In genomic region chr2:170324640-170325046, GRCh38 we compare ENCODE assay signal across 8 cellular contexts.
DNase-seq lines count a peak whose midpoint lies in the region; ATAC-seq and TF ChIP-seq lines count a peak whose summit lies in the region.

No MANE protein-coding gene starts in this region.

- no peaks in the 10 kb centered on the region for H3K27me3 ChIP-seq in HCT116 (ENCODE audit: insufficient read depth, low read length)

- H3K79me2 ChIP-seq in HCT116 (ENCODE audit: insufficient read depth, low read length), result no peaks in the 10 kb centered on the region

- ATAC-seq in HCT116, result peak; percentile 80
- no peak for ATAC-seq in HG03439 (IDR thresholded peaks at IDR 0.05; ENCODE audit: unreplicated experiment)
- ATAC-seq in HG02884 (IDR thresholded peaks at IDR 0.05; ENCODE audit: unreplicated experiment), result no peak

- TF ChIP-seq CTCF in HCT116 (IDR thresholded peaks at IDR 0.05 in 2 of 3, conservative IDR thresholded peaks at IDR 0.05 in 1 of 3; ENCODE audit: borderline replicate concordance in 1 of 3, insufficient read depth in 1 of 3, low read depth in 2 of 3, low read length in 2 of 3), result peak; percentile 80 to 84 (median 84)

- no peak overlapping the region for H3K9ac ChIP-seq in HCT116 (ENCODE audit: low read length)

- H3K4me2 ChIP-seq in HCT116 (ENCODE audit: low read length), result no peak overlapping the region

- RAD21 ChIA-PET in HCT116 (lab: Charles Lee; ENCODE audit: low non-redundant PET in 1 of 2, low total read pairs in 2 of 2, uncharacterized antibody in 2 of 2, unreplicated experiment in 2 of 2), result interaction anchor here in 1 of 2 experiments (1.8 kb wide), 1 partner anchor 36 kb away, joined by 3 read pairs; no protein-coding TSS in a partner anchor

- CTCF ChIA-PET in HCT116 (lab: Charles Lee), result interaction anchor here (1.0 to 2.5 kb wide), 10 partner anchors 17 to 872 kb away, joined by 3 to 15 read pairs (median 5); partner anchors contain the start of gene GAD1

- H3K4me3 Mint-ChIP-seq in activated T-cell treated with anti-CD3 and anti-CD28 coated beads, Interleukin-2, amount 50 U/mL, for 24 hours, result no peak overlapping the region

- H3K36me3 Mint-ChIP-seq in activated T-cell treated with anti-CD3 and anti-CD28 coated beads, Interleukin-2, amount 50 U/mL, for 24 hours (ENCODE audit: low read depth), result no peaks in the 10 kb centered on the region

- no peaks in the 10 kb centered on the region for H3K9me2 ChIP-seq in HCT116 (ENCODE audit: insufficient read depth)

- no peaks in the 10 kb centered on the region for H3K9me3 ChIP-seq in HCT116 (ENCODE audit: control insufficient read depth in 1 of 2, insufficient read depth in 1 of 2, low read depth in 1 of 2, low read length in 2 of 2)

- no peaks in the 10 kb centered on the region for H3K36me3 ChIP-seq in HCT116 (ENCODE audit: control insufficient read depth in 1 of 2, insufficient read depth in 2 of 2, low read length in 2 of 2)

- POLR2A ChIA-PET in HCT116 (lab: Charles Lee), result interaction anchor here (0.9 kb wide), 1 partner anchor 492 kb away, joined by 5 read pairs; the partner anchor contains the start of gene GAD1

- peak; percentile 87 for TF ChIP-seq RAD21 in HCT116 (IDR thresholded peaks at IDR 0.05; ENCODE audit: low read depth)

- no TSS peak for BruUV-seq in HCT116 (replicated peaks; lab: Mats Ljungman, UMichigan)

- no peak overlapping the region for H3K27ac Mint-ChIP-seq in activated T-cell treated with anti-CD3 and anti-CD28 coated beads, Interleukin-2, amount 50 U/mL, for 24 hours

- H3K4me3 ChIP-seq in HCT116 (replicated peaks in 1 of 2; ENCODE audit: low read depth in 1 of 2, low read length in 2 of 2), result no peak overlapping the region

- H3K4me1 ChIP-seq in HCT116 (ENCODE audit: control insufficient read depth in 1 of 2, insufficient read depth in 2 of 2, low read length in 2 of 2), result no peaks in the 10 kb centered on the region

- H3K9me3 Mint-ChIP-seq in activated T-cell treated with anti-CD3 and anti-CD28 coated beads, Interleukin-2, amount 50 U/mL, for 24 hours, result peaks cover 2% of the 10 kb centered on the region

- H2AFZ ChIP-seq in HCT116 (ENCODE audit: low read depth, low read length, poor library complexity, severe bottlenecking), result peak overlapping the region; percentile 10

- no peak for TF ChIP-seq POLR2A in HCT116 (IDR thresholded peaks at IDR 0.05; ENCODE audit: borderline replicate concordance, extremely low read depth, insufficient read depth, insufficient read length)

- intact Hi-C loops in HCT116 (cut with micrococcal nuclease), result loop anchor here (1.0 to 5.0 kb wide), 3 partner anchors 87 to 548 kb away; no protein-coding TSS in a partner anchor
- intact Hi-C loops in head of caudate nucleus (cut with DNase I), result no loop called here

- no peak overlapping the region for H3K27ac ChIP-seq in HCT116 (ENCODE audit: low read depth, low read length)

- peaks cover 2% of the 10 kb centered on the region for H3K27me3 Mint-ChIP-seq in activated T-cell treated with anti-CD3 and anti-CD28 coated beads, Interleukin-2, amount 50 U/mL, for 24 hours

- no peaks in the 10 kb centered on the region for H4K20me1 ChIP-seq in HCT116 (ENCODE audit: insufficient read depth)

- peak; percentile 88 for DNase-seq in COR-L47 (lab: John Stamatoyannopoulos, UW)
- DNase-seq in HCT116 (ENCODE audit: low read depth, low spot score), result peak; percentile 42
- DNase-seq in NCI-H524 (lab: John Stamatoyannopoulos, UW), result peak; percentile 57 to 81
- peak; percentile 34 for DNase-seq in activated T-cell treated with anti-CD3 and anti-CD28 coated beads, Interleukin-2, amount 50 U/mL, for 24 hours
- peak in 31 of 42 donors; percentile 10 to 69 (median 45) for DNase-seq in head of caudate nucleus
- peak; percentile 9 for DNase-seq in smooth muscle cell of the brain vasculature (ENCODE audit: low read depth, low spot score)

- H3K4me1 Mint-ChIP-seq in activated T-cell treated with anti-CD3 and anti-CD28 coated beads, Interleukin-2, amount 50 U/mL, for 24 hours (ENCODE audit: low read depth), result no peaks in the 10 kb centered on the region

TF ChIP-seq in HCT116, 20 proteins besides CTCF, POLR2A, EP300 and RAD21:
- no peak for TF ChIP-seq ATF3 (IDR thresholded peaks at IDR 0.05)
- TF ChIP-seq CBX3 (IDR thresholded peaks at IDR 0.05; ENCODE audit: low read depth), result 0 out of 2 replicates have a peak, but pooled peaks have one; percentile 25
- peak; percentile 39; the same call in 1 of the 2 replicates for TF ChIP-seq MAX (IDR thresholded peaks at IDR 0.05)

Comparison
In these comparisons a context has a peak if more than half of its experiments do, and no peak if none do; other contexts are left out.
1. DNase-seq: peak in every context shown above with its lines; median percentile 88 in COR-L47; 69 in NCI-H524; 45 in head of caudate nucleus; 42 in HCT116; 34 in activated T-cell treated with anti-CD3 and anti-CD28 coated beads, Interleukin-2, amount 50 U/mL, for 24 hours; 9 in smooth muscle cell of the brain vasculature.